In genomic region chr3:37859908-37860199, GRCh38 we compare ENCODE assay signal across 8 cellular contexts. TPM values are rescaled to one million over a fixed set of nuclear protein-coding genes. Genes with fewer than 3 reads are reported as not detected.
A peak's percentile ranks its signal among the peaks of the same experiment; 100 is the strongest.
DNase-seq lines count a peak whose midpoint lies in the region; ATAC-seq, FAIRE-seq and TF ChIP-seq lines count a peak whose summit lies in the region.

No MANE protein-coding gene starts in this region.

- no peak overlapping the region for H3K27ac Mint-ChIP-seq in activated naive CD4-positive, alpha-beta T cell treated with anti-CD3 and anti-CD28 coated beads, Interleukin-2, amount 10 ng/mL, durations not matched to agents 7 days and 5 days

- H3K36me3 ChIP-seq in K562 (ENCODE audit: control insufficient read depth, insufficient read depth, low read length) (no peaks in the 10 kb centered on the region), mesodermal cell (ENCODE audit: control insufficient read depth, insufficient read depth, low read length) (peaks cover 6% of the 10 kb centered on the region), tibial artery (no peaks in the 10 kb centered on the region)

- FAIRE-seq in K562 (lab: Jason Lieb, UNC), result no peak

- no peak for DNase-seq in activated naive CD4-positive, alpha-beta T cell treated with anti-CD3 and anti-CD28 coated beads, Interleukin-2, amount 10 ng/mL, durations not matched to agents 7 days and 5 days
- no peak for DNase-seq in activated naive CD4-positive, alpha-beta T cell treated with Interleukin-2 at 50 U/mL for 16 hours
- DNase-seq in K562 (ENCODE audit: extremely low read depth in 1 of 4, low spot score in 3 of 4) (no peak), tibial artery (no peak), LoVo (ENCODE audit: low spot score) (no peak)

- H2AFZ ChIP-seq in K562 (ENCODE audit: low read depth, low read length), result peak overlapping the region; percentile 94

- H3K27me3 Mint-ChIP-seq in activated naive CD4-positive, alpha-beta T cell treated with anti-CD3 and anti-CD28 coated beads, Interleukin-2, amount 10 ng/mL, durations not matched to agents 7 days and 5 days, result peaks cover 59% of the 10 kb centered on the region

- POLR2A ChIA-PET in K562 (lab: Yijun Ruan, JAX), result no interaction called here

- no peak for TF ChIP-seq CTCF in K562 (IDR thresholded peaks at IDR 0.05 in 2 of 3, conservative IDR thresholded peaks at IDR 0.05 in 1 of 3; ENCODE audit: insufficient read depth in 2 of 3, low read depth in 1 of 3, low read length in 3 of 3)
- no peak for TF ChIP-seq CTCF in tibial artery (IDR thresholded peaks at IDR 0.05)

- H3K27ac ChIP-seq in K562 (ENCODE audit: extremely low read depth, low read depth, low read length), result peak overlapping the region; percentile 42
- H3K27ac ChIP-seq in mesodermal cell (ENCODE audit: low read depth, low read length, severe bottlenecking), result peak overlapping the region; percentile 37
- H3K27ac ChIP-seq in tibial artery, result peak overlapping the region; percentile 92 to 94

- TF ChIP-seq RAD21 in K562 (CRISPR knock-in tag; conservative IDR thresholded peaks at IDR 0.05 in 1 of 2, IDR thresholded peaks at IDR 0.05 in 1 of 2), result no peak

- no peaks in the 10 kb centered on the region for H3K9me3 Mint-ChIP-seq in activated naive CD4-positive, alpha-beta T cell treated with anti-CD3 and anti-CD28 coated beads, Interleukin-2, amount 10 ng/mL, durations not matched to agents 7 days and 5 days

- H3K4me3 ChIP-seq in K562 (no peak overlapping the region), mesodermal cell (ENCODE audit: extremely low read depth, insufficient read depth, low read length, poor library complexity, severe bottlenecking) (no peak overlapping the region), tibial artery (no peak overlapping the region)

- in situ Hi-C loops in K562 (cut with MboI), result loop anchor here (5.0 kb wide), 1 partner anchor 112 kb away; no protein-coding TSS in a partner anchor

- BruUV-seq in K562 (replicated peaks; lab: Mats Ljungman, UMichigan), result no TSS peak

- 52% methylated on average over 6 of the region's 6 CpGs for WGBS in K562 (ENCODE audit: insufficient coverage, low coverage, missing lambda C conversion rate)
- WGBS in mesodermal cell (ENCODE audit: insufficient coverage in 2 of 2), 2 experiments, result 92 to 97% methylated on average over 5 to 6 of the region's 6 CpGs

- H3K9ac ChIP-seq in K562 (ENCODE audit: insufficient read depth in 1 of 2, low read depth in 2 of 2, low read length in 2 of 2), result peak overlapping the region; percentile 5 to 72; a peak in 3 of 4 replicates

- H3K4me2 ChIP-seq in K562 (ENCODE audit: insufficient read depth, low read length), result peak overlapping the region; percentile 56

- CTCF ChIA-PET in activated naive CD4-positive, alpha-beta T cell treated with anti-CD3 and anti-CD28 coated beads, Interleukin-2, amount 10 ng/mL, durations not matched to agents 7 days and 5 days (lab: Charles Lee), result no interaction called here
- CTCF ChIA-PET in K562 (lab: Yijun Ruan, JAX; ENCODE audit: low intra/inter-chr PET ratio), result no interaction called here

- H3K36me3 Mint-ChIP-seq in activated naive CD4-positive, alpha-beta T cell treated with anti-CD3 and anti-CD28 coated beads, Interleukin-2, amount 10 ng/mL, durations not matched to agents 7 days and 5 days, result no peaks in the 10 kb centered on the region

- no peaks in the 10 kb centered on the region for H3K9me1 ChIP-seq in K562 (ENCODE audit: control insufficient read depth, insufficient read depth, low read length)

- no peak for TF ChIP-seq POLR2A in K562 (conservative IDR thresholded peaks at IDR 0.05)

- peaks cover 5% of the 10 kb centered on the region for H4K20me1 ChIP-seq in K562 (replicated peaks; ENCODE audit: control insufficient read depth, insufficient read depth, low read length)

- ATAC-seq in K562, result no peak
- ATAC-seq in HG03469 (IDR thresholded peaks at IDR 0.05; ENCODE audit: unreplicated experiment), result no peak
- no peak for ATAC-seq in HG02623 (IDR thresholded peaks at IDR 0.05; ENCODE audit: unreplicated experiment)

- H3K27me3 ChIP-seq in K562 (ENCODE audit: control insufficient read depth in 2 of 2, insufficient read depth in 2 of 2, low read length in 2 of 2) (peaks cover 2 to 10% of the 10 kb centered on the region in 2 experiments; a peak in 3 of 5 replicates), tibial artery (no peaks in the 10 kb centered on the region)

- TF ChIP-seq EP300 in K562 (IDR thresholded peaks at IDR 0.05; ENCODE audit: low read length), result no peak

- H3K9me3 ChIP-seq in K562 (replicated peaks; ENCODE audit: control insufficient read depth, insufficient read depth, low read depth, low read length), result no peaks in the 10 kb centered on the region
- H3K9me3 ChIP-seq in mesodermal cell (ENCODE audit: control insufficient read depth, low read length), result no peaks in the 10 kb centered on the region
- no peaks in the 10 kb centered on the region for H3K9me3 ChIP-seq in tibial artery

- H3K79me2 ChIP-seq in K562 (ENCODE audit: control insufficient read depth, insufficient read depth, low read length), result peaks cover 19% of the 10 kb centered on the region; the same call in 2 of the 3 replicates

- H3K4me1 Mint-ChIP-seq in activated naive CD4-positive, alpha-beta T cell treated with anti-CD3 and anti-CD28 coated beads, Interleukin-2, amount 10 ng/mL, durations not matched to agents 7 days and 5 days, result peaks cover 19% of the 10 kb centered on the region

- peak overlapping the region; percentile 70 for H3K4me3 Mint-ChIP-seq in activated naive CD4-positive, alpha-beta T cell treated with anti-CD3 and anti-CD28 coated beads, Interleukin-2, amount 10 ng/mL, durations not matched to agents 7 days and 5 days

- intact Hi-C loops in K562 (cut with micrococcal nuclease) (no loop called here), tibial artery (cut with DNase I; ENCODE audit: low total_unique reads) (loop anchor here (10.0 kb wide), 2 partner anchors 145 to 305 kb away; partner anchors contain the start of gene OXSR1)

- H3K4me1 ChIP-seq in K562 (replicated peaks in 1 of 2; ENCODE audit: control insufficient read depth in 2 of 2, insufficient read depth in 2 of 2, low read length in 2 of 2), result peaks cover 19 to 23% of the 10 kb centered on the region in 2 experiments
- H3K4me1 ChIP-seq in mesodermal cell (ENCODE audit: control insufficient read depth, insufficient read depth, low read length, poor library complexity, severe bottlenecking), result peaks cover 17% of the 10 kb centered on the region
- H3K4me1 ChIP-seq in tibial artery, result peaks cover 0 to 46% (median 31%) of the 10 kb centered on the region in 4 donors

RNA-seq across cellular contexts. Expression of gene CTDSPL, which starts 1.8 kb away (rescaled TPM):
- total RNA-seq in K562 (2011; cell fraction: chromatin; rRNA removed; ENCODE audit: low replicate concordance), result 6.2 and 9.3 TPM in 2 replicates
- total RNA-seq in K562 (2011; cell fraction: nucleolus; rRNA removed), result 5.0 and 5.5 TPM in 2 replicates
- total RNA-seq in K562 (2011; cell fraction: nucleoplasm; rRNA removed), result 7.6 and 10.7 TPM in 2 replicates
- total RNA-seq in K562 (2014; rRNA removed) (7.6 and 8.4 TPM in 2 replicates), K562 (2014; rRNA removed; fragmentation: Illumina TruSeq; extraction: Trizol) (12.0 and 12.6 TPM in 2 replicates), K562 (2015; rRNA removed; fragmentation: Illumina TruSeq; extraction: Trizol) (11.3 and 11.9 TPM in 2 replicates), K562 (2021) (17.9 and 19.5 TPM in 2 replicates)
- polyA plus RNA-seq in K562 (2011; rRNA removed) (10.5 and 19.3 TPM in 2 replicates), K562 (2014; fragmentation: Illumina TruSeq; extraction: Trizol) (14.2 and 14.4 TPM in 2 replicates), K562 (2014; fragmentation: Nextera tagmentation; extraction: Ambion mirVana) (1 to 10 TPM; 5.1 to 5.8 TPM), K562 (2014; rRNA removed) (8.8 and 8.9 TPM in 2 replicates)
- 10.3 and 11.4 TPM in 2 replicates for polyA plus RNA-seq in K562 (2011; cell fraction: cytosol; rRNA removed)
- 11.8 and 15.8 TPM in 2 replicates for polyA plus RNA-seq in K562 (2011; cell fraction: nucleus; rRNA removed)
- polyA plus RNA-seq in K562 (2012), result 17.8 and 20.7 TPM in 2 replicates
- 11.9 and 16.8 TPM in 2 replicates for polyA minus RNA-seq in K562 (2011; rRNA and poly(A)+ RNA removed)
- polyA minus RNA-seq in K562 (2011; cell fraction: cytosol; rRNA and poly(A)+ RNA removed), result 8.1 and 11.4 TPM in 2 replicates
- 2.3 and 3.8 TPM in 2 replicates for polyA minus RNA-seq in K562 (2011; cell fraction: nucleus; rRNA and poly(A)+ RNA removed)
- 48.7 TPM for polyA plus RNA-seq in mesodermal cell (2013, experiment 1 of 2)
- 42.6 TPM for polyA plus RNA-seq in mesodermal cell (2013, experiment 2 of 2)

Comparison
In these comparisons a context has a peak if more than half of its experiments do, and no peak if none do; other contexts are left out.
1. H3K27ac ChIP-seq: peak in every context shown above with its lines; median percentile 93 in tibial artery; 42 in K562; 37 in mesodermal cell.